ENCODE assay signal across 1 cellular context in the genomic region with DNA sequence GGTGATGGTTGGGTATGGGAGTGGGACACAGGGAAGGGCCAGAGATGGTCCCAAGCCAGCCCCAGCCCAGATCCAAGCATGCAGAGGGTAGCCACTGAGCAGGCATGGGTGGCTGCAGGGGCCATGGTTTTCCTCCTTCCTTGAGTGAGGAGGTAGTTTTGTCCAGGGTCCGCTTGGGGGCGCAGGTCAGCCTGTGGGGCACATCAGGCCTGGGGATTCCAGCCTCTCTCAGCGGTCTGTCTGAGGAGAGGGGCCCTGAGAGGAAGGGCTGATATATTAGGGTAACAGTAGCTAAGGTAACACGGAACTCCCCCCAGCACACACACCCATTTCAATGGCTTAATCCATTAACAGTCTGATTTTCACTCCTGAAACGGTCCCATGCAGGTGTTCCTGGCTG.
TF ChIP-seq lines count a peak whose summit lies in the region.

No MANE protein-coding gene starts in this region.

TF ChIP-seq in endothelial cell of umbilical vein, 7 proteins besides CTCF, POLR2A, EP300 and RAD21:
- TF ChIP-seq JUN (IDR thresholded peaks at IDR 0.05; ENCODE audit: borderline replicate concordance, insufficient read depth, insufficient read length, low read depth) (no peak), POLR2AphosphoS5 (IDR thresholded peaks at IDR 0.05; ENCODE audit: insufficient read depth, low read depth, low read length) (no peak), EZH2 (IDR thresholded peaks at IDR 0.05; ENCODE audit: borderline replicate concordance, low read depth, low read length, severe bottlenecking) (no peak), FOS (IDR thresholded peaks at IDR 0.05; ENCODE audit: borderline replicate concordance, insufficient read depth, low read length) (no peak), MYC (IDR thresholded peaks at IDR 0.05; ENCODE audit: low read depth, low read length) (no peak), GATA2 (IDR thresholded peaks at IDR 0.05; ENCODE audit: insufficient read depth, insufficient read length, low read depth, low read length) (no peak)
- TF ChIP-seq, protein P1, sequence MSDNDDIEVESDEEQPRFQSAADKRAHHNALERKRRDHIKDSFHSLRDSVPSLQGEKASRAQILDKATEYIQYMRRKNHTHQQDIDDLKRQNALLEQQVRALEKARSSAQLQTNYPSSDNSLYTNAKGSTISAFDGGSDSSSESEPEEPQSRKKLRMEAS (IDR thresholded peaks at IDR 0.05; ENCODE audit: insufficient read depth, insufficient read length): no peak
TF ChIP-seq in endothelial cell of umbilical vein: peak in this region for 0.
